ENCODE assay signal across 10 cellular contexts in genomic region chr16:53949716-53950410, GRCh38.
DNase-seq lines count a peak whose midpoint lies in the region; ATAC-seq and TF ChIP-seq lines count a peak whose summit lies in the region.
"Had no signal": no experiment of that assay in that cellular context is flagged by ENCODE, and none has a peak within 500 bp of the region (broad histone marks: within the 10 kb centered on the region; RNA-seq: fewer than 3 reads in every experiment).

No MANE protein-coding gene starts in this region.

- H3K4me1 Mint-ChIP-seq in neural progenitor cell: peaks cover 25% of the 10 kb centered on the region

- no peak overlapping the region for H2AFZ ChIP-seq in neural progenitor cell (replicated peaks)

- no peaks in the 10 kb centered on the region for H4K20me1 ChIP-seq in neural progenitor cell (ENCODE audit: low read depth)

- H3K4me3 ChIP-seq in neural progenitor cell: no peak overlapping the region

- no peaks in the 10 kb centered on the region for H3K9me3 Mint-ChIP-seq in neural progenitor cell

- no peak overlapping the region for H3K9ac ChIP-seq in neural progenitor cell

- no peak overlapping the region for H3K27ac Mint-ChIP-seq in neural progenitor cell

- peak; percentile 54 for ATAC-seq in HG02610 (IDR thresholded peaks at IDR 0.05; ENCODE audit: unreplicated experiment)
- no peak for ATAC-seq in HG03469 (IDR thresholded peaks at IDR 0.05; ENCODE audit: unreplicated experiment)
- no peak for ATAC-seq in HG02981 (IDR thresholded peaks at IDR 0.05; ENCODE audit: unreplicated experiment)
- ATAC-seq: naive thymus-derived CD4-positive, alpha-beta T cell had no signal

- H3K27me3 Mint-ChIP-seq in neural progenitor cell (ENCODE audit: insufficient read depth, low read depth): peaks cover 2% of the 10 kb centered on the region
- H3K27me3 Mint-ChIP-seq: naive thymus-derived CD4-positive, alpha-beta T cell had no signal

- no peak overlapping the region for H3K4me3 Mint-ChIP-seq in neural progenitor cell
- H3K4me3 Mint-ChIP-seq: naive thymus-derived CD4-positive, alpha-beta T cell had no signal

- H3K36me3 Mint-ChIP-seq in neural progenitor cell: peaks cover 3% of the 10 kb centered on the region

- no peak overlapping the region for H3K27ac ChIP-seq in neural progenitor cell
- H3K27ac ChIP-seq: RWPE1 had no signal

- H3F3A ChIP-seq in neural progenitor cell (ENCODE audit: low read depth): no peaks in the 10 kb centered on the region

- H3K27me3 ChIP-seq in neural progenitor cell: no peaks in the 10 kb centered on the region

- H3K36me3 ChIP-seq in neural progenitor cell: no peaks in the 10 kb centered on the region

- DNase-seq in NCI-H2029 (lab: John Stamatoyannopoulos, UW) (peak; percentile 23), NCI-H2029 treated with DMSO at 0.1 percent for 48 hours (lab: John Stamatoyannopoulos, UW) (no peak), NCI-H2171 (lab: John Stamatoyannopoulos, UW) (peak; percentile 39), neural progenitor cell (ENCODE audit: low spot score) (no peak), NCI-H82 treated with DMSO at 0.1 percent for 48 hours (lab: John Stamatoyannopoulos, UW; ENCODE audit: unreplicated experiment) (no peak)
- DNase-seq: naive thymus-derived CD4-positive, alpha-beta T cell had no signal

- no peaks in the 10 kb centered on the region for H3K79me2 ChIP-seq in neural progenitor cell (ENCODE audit: low read depth)

- no peaks in the 10 kb centered on the region for H3K9me3 ChIP-seq in neural progenitor cell (ENCODE audit: low read depth)

- no peak for TF ChIP-seq CTCF in neural progenitor cell (IDR thresholded peaks at IDR 0.05)

- peaks cover 18% of the 10 kb centered on the region for H3K4me1 ChIP-seq in neural progenitor cell

- peak overlapping the region; percentile 26 for H3K4me2 ChIP-seq in neural progenitor cell

Comparison
In these comparisons a context has a peak if more than half of its experiments do, and no peak if none do; other contexts are left out.
1. DNase-seq: peak in NCI-H2029 (single experiment) and NCI-H2171 (single experiment); none in NCI-H2029 treated with DMSO at 0.1 percent for 48 hours (single experiment), neural progenitor cell (single experiment) and NCI-H82 treated with DMSO at 0.1 percent for 48 hours (single experiment).